In genomic region chr6:43973351-43973750, GRCh38 we compare ENCODE assay signal across 14 cellular contexts.
DNase-seq lines count a peak whose midpoint lies in the region; ATAC-seq and TF ChIP-seq lines count a peak whose summit lies in the region.
"Had no signal": no experiment of that assay in that cellular context is flagged by ENCODE, and none has a peak within 500 bp of the region (broad histone marks: within the 10 kb centered on the region; RNA-seq: fewer than 3 reads in every experiment).

No MANE protein-coding gene starts in this region.

- no peaks in the 10 kb centered on the region for H3K9me2 ChIP-seq in PC-3 (replicated peaks; ENCODE audit: low read length)

- H3K9me3 Mint-ChIP-seq in activated T-cell treated with anti-CD3 and anti-CD28 coated beads, Interleukin-2, amount 50 U/mL, for 4 hours: no peaks in the 10 kb centered on the region
- H3K9me3 Mint-ChIP-seq: CD8-positive, alpha-beta T cell had no signal

- POLR2A ChIA-PET in PC-3 (lab: Charles Lee; ENCODE audit: unreplicated experiment): interaction anchor here (0.9 kb wide), 1 partner anchor 203 kb away, joined by 5 read pairs; the partner anchor contains the start of gene VEGFA

- H4K20me1 ChIP-seq in PC-3 (ENCODE audit: low read length): no peaks in the 10 kb centered on the region

- H3K27me3 Mint-ChIP-seq in activated T-cell treated with anti-CD3 and anti-CD28 coated beads, Interleukin-2, amount 50 U/mL, for 4 hours (ENCODE audit: low read depth): peaks cover 14% of the 10 kb centered on the region

- peaks cover 66% of the 10 kb centered on the region for H3K4me1 ChIP-seq in PC-3 (ENCODE audit: insufficient read depth, low read length)
- H3K4me1 ChIP-seq in thyroid gland: peaks cover 38 to 48% of the 10 kb centered on the region in 2 donors

- no peak overlapping the region for H3K4me3 Mint-ChIP-seq in activated T-cell treated with anti-CD3 and anti-CD28 coated beads, Interleukin-2, amount 50 U/mL, for 4 hours
- H3K4me3 Mint-ChIP-seq: CD8-positive, alpha-beta T cell had no signal

- H2AFZ ChIP-seq in PC-3 (ENCODE audit: low read length): no peak overlapping the region

- H3K4me3 ChIP-seq in PC-3 (ENCODE audit: low read length) (no peak overlapping the region), lower leg skin (ENCODE audit: low read depth, poor library complexity, severe bottlenecking) (no peak overlapping the region), thyroid gland (replicated peaks in 1 of 3) (no peak overlapping the region)

- peaks cover 4% of the 10 kb centered on the region for H3F3A ChIP-seq in PC-3 (ENCODE audit: low read length, unreplicated experiment)

- H3K27ac ChIP-seq in PC-3 (ENCODE audit: low read length) (peak overlapping the region; percentile 79), thyroid gland (peak overlapping the region; percentile 31 to 74 (median 68))

- H3K27me3 ChIP-seq in PC-3 (ENCODE audit: low read length): no peaks in the 10 kb centered on the region
- H3K27me3 ChIP-seq in thyroid gland: no peaks in the 10 kb centered on the region

- DNase-seq in PC-3 (peak; percentile 32), cerebellar cortex (ENCODE audit: low spot score) (peak; percentile 30), lower leg skin (ENCODE audit: low spot score in 2 of 2) (peak; percentile 48 to 75), thyroid gland (peak; percentile 85 to 88), iPS-NIHi11 (ENCODE audit: low spot score) (no peak), HuH-7.5 (ENCODE audit: low spot score) (no peak)
- no peak for DNase-seq in activated T-cell treated with anti-CD3 and anti-CD28 coated beads, Interleukin-2, amount 50 U/mL, for 4 hours
- DNase-seq: activated CD4-positive, CD25-positive, alpha-beta regulatory T cell; activated T-cell treated with anti-CD3 and anti-CD28 coated beads for 4 hours; CD8-positive, alpha-beta T cell; Karpas-422; NCI-H187 treated with DMSO at 0.1 percent for 48 hours; stimulated activated CD4-positive, alpha-beta T cell treated with anti-CD3 and anti-CD28 coated beads, Interleukin-4, amount 100 ng/mL, for 24 hours; stimulated activated naive CD4-positive, alpha-beta T cell treated with Interleukin-2 at 50 U/mL for 16 hours had no signal

- H3K4me2 ChIP-seq in PC-3 (ENCODE audit: low read length): peak overlapping the region; percentile 60

- WGBS in lower leg skin, 2 donors: 29 to 34% methylated on average over 4 of the region's 4 CpGs
- 37 to 50% methylated on average over 4 of the region's 4 CpGs for WGBS in thyroid gland, 2 donors

- intact Hi-C loops in PC-3 (cut with micrococcal nuclease): loop anchor here (2.0 to 5.0 kb wide), 3 partner anchors 39 to 99 kb away; no protein-coding TSS in a partner anchor
- intact Hi-C loops in lower leg skin (cut with DNase I; ENCODE audit: low total_unique reads): no loop called here
- intact Hi-C loops in thyroid gland (cut with DNase I): no loop called here

- H3K9me3 ChIP-seq in PC-3 (ENCODE audit: low read length) (0 out of 2 replicates have a peak, but pooled peaks cover 7% of the 10 kb centered on the region), thyroid gland (no peaks in the 10 kb centered on the region)

- H3K9ac ChIP-seq in PC-3 (ENCODE audit: low read length): no peak overlapping the region

- no peaks in the 10 kb centered on the region for H3K79me2 ChIP-seq in PC-3 (ENCODE audit: low read length)

- TF ChIP-seq POLR2A in lower leg skin (IDR thresholded peaks at IDR 0.05) (no peak), thyroid gland (IDR thresholded peaks at IDR 0.05) (no peak)

- TF ChIP-seq CTCF in PC-3 (conservative IDR thresholded peaks at IDR 0.05; ENCODE audit: low read depth, low read length) (no peak), lower leg skin (IDR thresholded peaks at IDR 0.05) (no peak), thyroid gland (IDR thresholded peaks at IDR 0.05) (no peak)

- no peaks in the 10 kb centered on the region for H3K4me1 Mint-ChIP-seq in activated T-cell treated with anti-CD3 and anti-CD28 coated beads, Interleukin-2, amount 50 U/mL, for 4 hours (ENCODE audit: low read depth)

- no TSS peak for BruUV-seq in PC-3 (replicated peaks; lab: Mats Ljungman, UMichigan)

- CTCF ChIA-PET in PC-3 (lab: Charles Lee): interaction anchor here (0.7 kb wide), 2 partner anchors 85 to 100 kb away, joined by 4 to 9 read pairs; no protein-coding TSS in a partner anchor

- H3K36me3 Mint-ChIP-seq in activated T-cell treated with anti-CD3 and anti-CD28 coated beads, Interleukin-2, amount 50 U/mL, for 4 hours (ENCODE audit: insufficient read depth): no peaks in the 10 kb centered on the region
- H3K36me3 Mint-ChIP-seq: CD8-positive, alpha-beta T cell had no signal

- H3K36me3 ChIP-seq in PC-3 (ENCODE audit: low read depth, low read length) (peaks cover 6% of the 10 kb centered on the region; the same call in 1 of the 2 replicates), thyroid gland (no peaks in the 10 kb centered on the region)

- ATAC-seq in PC-3: peak; percentile 9
- ATAC-seq in activated T-cell treated with anti-CD3 and anti-CD28 coated beads, Interleukin-2, amount 50 U/mL, for 4 hours: no peak
- ATAC-seq: CD8-positive, alpha-beta T cell had no signal

Comparison
In these comparisons a context has a peak if more than half of its experiments do, and no peak if none do; other contexts are left out.
1. DNase-seq: peak in PC-3 (single experiment), cerebellar cortex (single experiment), lower leg skin (2 of 2) and thyroid gland (2 of 2); none in iPS-NIHi11 (single experiment), HuH-7.5 (single experiment) and activated T-cell treated with anti-CD3 and anti-CD28 coated beads, Interleukin-2, amount 50 U/mL, for 4 hours (single experiment).